21 cellular contexts compared by ENCODE assay signal in the genomic region with DNA sequence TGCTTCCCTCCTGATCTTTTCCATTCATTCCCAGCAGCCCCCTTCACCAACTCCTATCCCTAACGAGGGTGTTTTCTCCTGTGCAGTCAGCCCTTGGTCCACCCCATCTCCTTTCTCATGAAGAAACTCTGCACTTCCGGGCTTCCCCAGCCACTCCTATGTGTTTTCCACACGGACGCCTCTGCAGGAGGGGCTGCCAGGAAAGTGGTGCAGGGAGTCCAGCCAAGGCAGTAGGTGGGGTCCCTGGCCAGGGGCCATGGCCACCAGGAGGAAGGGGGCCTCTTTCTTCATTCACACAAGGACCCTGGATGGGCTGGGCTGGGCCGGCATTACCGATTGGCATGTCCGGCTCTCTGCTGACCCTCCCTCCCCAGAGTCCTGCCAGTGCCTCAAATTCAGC.
DNase-seq lines count a peak whose midpoint lies in the region; ATAC-seq and TF ChIP-seq lines count a peak whose summit lies in the region.
"Had no signal": no experiment of that assay in that cellular context is flagged by ENCODE, and none has a peak within 500 bp of the region (broad histone marks: within the 10 kb centered on the region; RNA-seq: fewer than 3 reads in every experiment).

No MANE protein-coding gene starts in this region.

- TF ChIP-seq CTCF in chondrocyte (IDR thresholded peaks at IDR 0.05) (no peak), spleen (IDR thresholded peaks at IDR 0.05 in 8 of 11, conservative IDR thresholded peaks at IDR 0.05 in 3 of 11) (no peak)

- WGBS in GM23248 (ENCODE audit: low coverage in 1 of 2, low lambda C conversion rate in 2 of 2, missing lambda C conversion rate in 2 of 2), 2 experiments, result 33 to 51% methylated on average over 5 to 7 of the region's 7 CpGs
- 62% methylated on average over 7 of the region's 7 CpGs for WGBS in right cardiac atrium
- 36 to 74% (median 72%) methylated on average over 7 of the region's 7 CpGs for WGBS in spleen, 5 donors

- H3K9me3 ChIP-seq in GM23248 (ENCODE audit: low read depth) (no peaks in the 10 kb centered on the region), right cardiac atrium (ENCODE audit: control insufficient read depth, low read length) (no peaks in the 10 kb centered on the region), spleen (no peaks in the 10 kb centered on the region)

- peak; percentile 52 to 79 for ATAC-seq in right cardiac atrium
- ATAC-seq: stimulated activated naive CD8-positive, alpha-beta T cell treated with anti-CD3 and anti-CD28 coated beads, Interleukin-15, amount 100 ng/mL, for 72 hours had no signal

- H3K4me3 Mint-ChIP-seq in chondrocyte (ENCODE audit: unreplicated experiment), result no peak overlapping the region
- H3K4me3 Mint-ChIP-seq: activated naive CD8-positive, alpha-beta T cell treated with anti-CD3 and anti-CD28 coated beads for 36 hours; CD14-positive monocyte; natural killer cell; stimulated activated naive CD8-positive, alpha-beta T cell treated with anti-CD3 and anti-CD28 coated beads, Interleukin-15, amount 100 ng/mL, for 72 hours had no signal

- no peaks in the 10 kb centered on the region for H3K9me2 ChIP-seq in GM23248 (ENCODE audit: insufficient read depth)

- H3K36me3 Mint-ChIP-seq in chondrocyte (ENCODE audit: low read depth), result no peaks in the 10 kb centered on the region
- H3K36me3 Mint-ChIP-seq: activated naive CD8-positive, alpha-beta T cell treated with anti-CD3 and anti-CD28 coated beads for 36 hours; CD14-positive monocyte; natural killer cell had no signal

- peaks cover 12% of the 10 kb centered on the region for H3K9me3 Mint-ChIP-seq in chondrocyte (ENCODE audit: low read depth)
- H3K9me3 Mint-ChIP-seq: activated naive CD8-positive, alpha-beta T cell treated with anti-CD3 and anti-CD28 coated beads for 36 hours; natural killer cell; stimulated activated naive CD8-positive, alpha-beta T cell treated with anti-CD3 and anti-CD28 coated beads, Interleukin-15, amount 100 ng/mL, for 72 hours had no signal

- H2AFZ ChIP-seq in GM23248, result peak overlapping the region; percentile 76

- H3K27ac ChIP-seq in GM23248, result no peak overlapping the region
- H3K27ac ChIP-seq in right cardiac atrium (ENCODE audit: low read length), result peak overlapping the region; percentile 83
- H3K27ac ChIP-seq in spleen, result no peak overlapping the region
- H3K27ac ChIP-seq: brain microvascular endothelial cell had no signal

- H3K4me1 Mint-ChIP-seq in chondrocyte (ENCODE audit: low read depth), result peaks cover 30% of the 10 kb centered on the region
- H3K4me1 Mint-ChIP-seq: stimulated activated naive CD8-positive, alpha-beta T cell treated with anti-CD3 and anti-CD28 coated beads, Interleukin-15, amount 100 ng/mL, for 72 hours had no signal

- TF ChIP-seq POLR2A in spleen (IDR thresholded peaks at IDR 0.05), result no peak

- no peaks in the 10 kb centered on the region for H4K20me1 ChIP-seq in GM23248 (ENCODE audit: insufficient read depth)

- H3K9ac ChIP-seq in GM23248, result no peak overlapping the region

- peak overlapping the region; percentile 3 for H3K4me2 ChIP-seq in GM23248 (ENCODE audit: unreplicated experiment)

- H3K79me2 ChIP-seq in GM23248 (ENCODE audit: insufficient read depth), result no peaks in the 10 kb centered on the region

- H3K4me3 ChIP-seq in GM23248, result no peak overlapping the region
- H3K4me3 ChIP-seq in right cardiac atrium (ENCODE audit: low read length), result no peak overlapping the region
- no peak overlapping the region for H3K4me3 ChIP-seq in spleen
- H3K4me3 ChIP-seq: MG63 had no signal

- H3K4me1 ChIP-seq in GM23248 (ENCODE audit: insufficient read depth), result peaks cover 20% of the 10 kb centered on the region
- H3K4me1 ChIP-seq in right cardiac atrium (ENCODE audit: control insufficient read depth, insufficient read depth, low read length), result peaks cover 11% of the 10 kb centered on the region
- H3K4me1 ChIP-seq in spleen, result peaks cover 0 to 20% (median 0%) of the 10 kb centered on the region in 6 donors

- H3K36me3 ChIP-seq in GM23248 (ENCODE audit: low read depth), result no peaks in the 10 kb centered on the region
- H3K36me3 ChIP-seq in spleen, result no peaks in the 10 kb centered on the region
- H3K36me3 ChIP-seq: brain microvascular endothelial cell, MG63 had no signal

- intact Hi-C loops in right cardiac atrium (cut with DNase I), result loop anchor here in 1 of 4 donors (5.0 kb wide), 1 partner anchor 80 kb away; no protein-coding TSS in a partner anchor
- intact Hi-C loops in spleen (cut with DNase I; ENCODE audit: low total_unique reads), result no loop called here

- peaks cover 25% of the 10 kb centered on the region for H3F3A ChIP-seq in GM23248 (ENCODE audit: insufficient read depth)

- DNase-seq in GM23248 (no peak), chondrocyte (ENCODE audit: low spot score) (peak; percentile 76), right cardiac atrium (peak; percentile 59 to 80 (median 76)), spleen (peak; percentile 41), HCEC 1CT (no peak), NCI-H345 treated with DMSO at 0.1 percent for 48 hours (lab: John Stamatoyannopoulos, UW; ENCODE audit: unreplicated experiment) (no peak), D341Med (ENCODE audit: low spot score) (no peak), ecto neural progenitor cell (ENCODE audit: low spot score) (no peak)
- DNase-seq: activated CD4-positive, alpha-beta T cell treated with anti-CD3 and anti-CD28 coated beads for 48 hours; activated naive CD8-positive, alpha-beta T cell treated with anti-CD3 and anti-CD28 coated beads for 36 hours; cortex of kidney; natural killer cell; NCI-H146; NCI-H2171 treated with DMSO at 0.1 percent for 48 hours; OCI-M1; small intestine; stimulated activated CD4-positive, alpha-beta T cell treated with anti-CD3 and anti-CD28 coated beads, Interleukin-2, amount 100 ng/mL, for 48 hours; stimulated activated naive CD8-positive, alpha-beta T cell treated with anti-CD3 and anti-CD28 coated beads, Interleukin-15, amount 100 ng/mL, for 72 hours had no signal

- H3K27ac Mint-ChIP-seq in chondrocyte (ENCODE audit: unreplicated experiment), result no peak overlapping the region
- H3K27ac Mint-ChIP-seq: activated naive CD8-positive, alpha-beta T cell treated with anti-CD3 and anti-CD28 coated beads for 36 hours had no signal

- in situ Hi-C loops in GM23248 (cut with MboI), result no loop called here

- no peaks in the 10 kb centered on the region for H3K27me3 ChIP-seq in GM23248 (replicated peaks; ENCODE audit: insufficient read depth)
- H3K27me3 ChIP-seq in right cardiac atrium (ENCODE audit: control insufficient read depth, insufficient read depth), result no peaks in the 10 kb centered on the region
- peaks cover 0 to 3% (median 0%) of the 10 kb centered on the region in 7 donors for H3K27me3 ChIP-seq in spleen (replicated peaks in 1 of 7)
- H3K27me3 ChIP-seq: brain microvascular endothelial cell, MG63 had no signal

- peaks cover 9% of the 10 kb centered on the region for H3K27me3 Mint-ChIP-seq in chondrocyte (ENCODE audit: low read depth)

Comparison
In these comparisons a context has a peak if more than half of its experiments do, and no peak if none do; other contexts are left out.
1. DNase-seq: peak in chondrocyte (single experiment), right cardiac atrium (3 of 3) and spleen (single experiment); none in GM23248 (single experiment), HCEC 1CT (single experiment), NCI-H345 treated with DMSO at 0.1 percent for 48 hours (single experiment), D341Med (single experiment) and ecto neural progenitor cell (single experiment).